ENCODE assay signal across 8 cellular contexts in the genomic region with DNA sequence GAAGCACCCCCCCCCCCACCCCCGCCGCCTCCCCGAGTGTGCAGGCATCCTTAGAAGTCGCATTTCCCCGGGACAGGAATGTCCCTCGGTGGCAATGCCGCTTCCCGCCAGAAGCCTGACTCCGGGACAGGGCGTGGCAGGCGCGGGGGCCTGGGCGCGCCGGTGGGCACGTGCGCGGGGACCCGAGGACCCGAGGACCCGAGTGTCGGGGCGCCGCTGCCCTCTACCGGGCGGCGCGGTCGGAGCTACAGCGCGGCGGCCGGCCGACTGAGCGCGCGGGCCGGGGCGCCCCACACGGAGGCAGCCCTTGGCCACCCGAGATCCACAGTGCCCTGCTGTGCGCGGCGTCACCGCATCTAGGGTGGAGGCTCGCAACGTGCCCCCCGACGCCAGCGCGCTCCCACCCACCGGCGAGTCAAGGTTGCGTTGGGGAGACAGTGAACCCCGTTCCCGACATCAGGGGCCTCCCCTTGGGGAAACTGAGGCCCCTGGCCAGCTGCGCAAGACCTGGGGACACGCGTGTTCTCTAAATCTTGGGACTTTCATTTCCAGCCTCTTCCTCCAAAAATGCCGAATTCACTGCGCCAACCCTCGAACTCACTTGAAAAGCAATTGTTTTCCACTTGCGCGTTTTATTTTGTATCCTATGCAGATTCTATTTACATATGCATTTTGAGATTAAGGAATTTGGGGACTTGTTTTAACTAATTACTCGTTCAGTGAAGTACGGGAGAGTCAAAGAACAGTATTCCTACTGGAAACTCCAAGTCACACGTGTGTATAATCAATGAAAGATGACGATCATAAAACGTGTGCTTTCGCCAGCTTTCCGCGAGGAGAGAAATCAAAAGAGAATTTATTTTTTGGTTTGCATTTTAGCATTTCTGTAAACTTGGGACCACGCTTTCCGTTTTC. TPM values are rescaled to one million over a fixed set of nuclear protein-coding genes. Genes with fewer than 3 reads are reported as not detected.
A peak's percentile ranks its signal among the peaks of the same experiment; 100 is the strongest.
DNase-seq lines count a peak whose midpoint lies in the region; ATAC-seq, FAIRE-seq and TF ChIP-seq lines count a peak whose summit lies in the region.

No MANE protein-coding gene starts in this region.

- H3K4me1 ChIP-seq in smooth muscle cell (ENCODE audit: low read depth), result peaks cover 25% of the 10 kb centered on the region

- H3K36me3 ChIP-seq in MG63 (no peaks in the 10 kb centered on the region), smooth muscle cell (ENCODE audit: low read depth) (no peaks in the 10 kb centered on the region)

- H3K4me2 ChIP-seq in smooth muscle cell, result peak overlapping the region; percentile 97

- H2AFZ ChIP-seq in smooth muscle cell (ENCODE audit: low read depth), result peak overlapping the region; percentile 35

- peak overlapping the region; percentile 49 for H3K4me3 ChIP-seq in MG63
- peak overlapping the region; percentile 59 to 75 for H3K4me3 ChIP-seq in cardiac fibroblast (replicated peaks in 1 of 2; ENCODE audit: low read depth in 2 of 2, low read length in 2 of 2)
- peak overlapping the region; percentile 86 for H3K4me3 ChIP-seq in smooth muscle cell

- WGBS in smooth muscle cell (ENCODE audit: low lambda C conversion rate), result 2% methylated on average over 65 of the region's 74 CpGs

- FAIRE-seq in A204.1 (lab: Jason Lieb, UNC), result peak; percentile 44

- no peaks in the 10 kb centered on the region for H3F3A ChIP-seq in smooth muscle cell (ENCODE audit: low read depth)

- H3K9ac ChIP-seq in smooth muscle cell (ENCODE audit: low read depth), result peak overlapping the region; percentile 79

- H3K9me3 ChIP-seq in MG63, result no peaks in the 10 kb centered on the region
- H3K9me3 ChIP-seq in smooth muscle cell (replicated peaks; ENCODE audit: low read depth), result no peaks in the 10 kb centered on the region

- peaks cover 30% of the 10 kb centered on the region for H3K79me2 ChIP-seq in smooth muscle cell (ENCODE audit: low read depth)

- peak overlapping the region; percentile 64 for H3K27ac ChIP-seq in smooth muscle cell (ENCODE audit: low read depth)

- DNase-seq in MG63 (peak; percentile 59), UCSD-AML1 (lab: John Stamatoyannopoulos, UW; ENCODE audit: unreplicated experiment) (peak; percentile 70), cardiac fibroblast (ENCODE audit: low read depth in 2 of 2) (peak; percentile 49 to 57), inferior parietal cortex (ENCODE audit: extremely low spot score) (peak; percentile 52), smooth muscle cell (lab: John Stamatoyannopoulos, UW; ENCODE audit: unreplicated experiment) (peak; percentile 21)

- ATAC-seq in HG03196 (IDR thresholded peaks at IDR 0.05; ENCODE audit: unreplicated experiment), result no peak

- peaks cover 24% of the 10 kb centered on the region for H4K20me1 ChIP-seq in smooth muscle cell (ENCODE audit: low read depth)

- H3K27me3 ChIP-seq in MG63 (no peaks in the 10 kb centered on the region), smooth muscle cell (ENCODE audit: low read depth) (no peaks in the 10 kb centered on the region)

- TF ChIP-seq CTCF in GM12874 (IDR thresholded peaks at IDR 0.05; ENCODE audit: insufficient read depth, low read depth, low read length) (peak; percentile 65), cardiac fibroblast (IDR thresholded peaks at IDR 0.05; ENCODE audit: low read depth, low read length) (no peak), smooth muscle cell (IDR thresholded peaks at IDR 0.05; ENCODE audit: borderline replicate concordance, insufficient read depth, poor library complexity, severe bottlenecking) (peak; percentile 46)

RNA-seq across cellular contexts. Expression of gene CUX1, which starts 3.1 kb away (rescaled TPM):
- total RNA-seq in MG63 (2014; rRNA removed; shearing (Covaris generic); ENCODE audit: low replicate concordance), result 3.7 and 7.1 TPM in 2 replicates
- 56.3 and 70.1 TPM in 2 replicates for total RNA-seq in smooth muscle cell
- 67.5 and 78.4 TPM in 2 replicates for polyA plus RNA-seq in smooth muscle cell
